In the genomic region with DNA sequence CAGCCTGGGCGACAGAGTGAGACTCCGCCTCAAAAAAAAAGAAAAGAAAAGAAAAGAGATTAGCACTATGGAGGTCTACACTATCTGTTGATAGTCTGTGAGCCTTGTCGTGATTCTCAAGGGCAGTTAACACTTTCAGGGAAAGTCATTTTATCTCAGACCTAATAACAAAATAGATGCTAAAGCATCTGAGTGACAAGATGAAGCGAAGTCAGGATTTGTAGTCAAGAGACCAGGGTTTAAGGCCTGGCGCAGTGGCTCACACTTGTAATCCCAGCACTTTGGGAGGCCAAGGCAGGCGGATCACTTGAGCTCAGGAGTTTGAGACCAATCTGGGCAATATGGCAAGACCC, we compare ENCODE assay signal across 20 cellular contexts. TPM values are rescaled to one million over a fixed set of nuclear protein-coding genes. Genes with fewer than 3 reads are reported as not detected.
DNase-seq lines count a peak whose midpoint lies in the region; ATAC-seq, FAIRE-seq and TF ChIP-seq lines count a peak whose summit lies in the region.
"Had no signal": no experiment of that assay in that cellular context is flagged by ENCODE, and none has a peak within 500 bp of the region (broad histone marks: within the 10 kb centered on the region; RNA-seq: fewer than 3 reads in every experiment).

No MANE protein-coding gene starts in this region.

- intact Hi-C loops in activated B cell treated with CpG ODN at 0.5 μM for 24 hours (cut with micrococcal nuclease) (no loop called here), stomach (cut with DNase I; ENCODE audit: low total_unique reads) (no loop called here)

- FAIRE-seq in GM19239 (lab: Jason Lieb, UNC): no peak
- FAIRE-seq: kidney had no signal

- no peak overlapping the region for H3K4me3 Mint-ChIP-seq in activated T-cell treated with anti-CD3 and anti-CD28 coated beads, Interleukin-2, amount 50 U/mL, for 24 hours
- no peak overlapping the region for H3K4me3 Mint-ChIP-seq in activated B cell treated with CpG ODN at 0.5 μM for 24 hours
- H3K4me3 Mint-ChIP-seq: activated CD8-positive, alpha-beta T cell treated with anti-CD3 and anti-CD28 coated beads, Interleukin-2, amount 10 ng/mL, durations not matched to agents 7 days and 5 days had no signal

- H3K4me3 ChIP-seq in gastroesophageal sphincter (no peak overlapping the region), stomach (no peak overlapping the region)
- H3K4me3 ChIP-seq: SK-N-MC had no signal

- no peaks in the 10 kb centered on the region for H3K27me3 Mint-ChIP-seq in activated T-cell treated with anti-CD3 and anti-CD28 coated beads, Interleukin-2, amount 50 U/mL, for 24 hours
- H3K27me3 Mint-ChIP-seq in activated B cell treated with CpG ODN at 0.5 μM for 24 hours: no peaks in the 10 kb centered on the region

- POLR2A ChIA-PET in activated B cell treated with CpG ODN at 0.5 μM for 24 hours (lab: Charles Lee): interaction anchor here (1.0 to 2.2 kb wide), 2 partner anchors 11 to 19 kb away, joined by 3 to 12 read pairs; no protein-coding TSS in a partner anchor

- H3K27me3 ChIP-seq in gastroesophageal sphincter: no peaks in the 10 kb centered on the region
- no peaks in the 10 kb centered on the region for H3K27me3 ChIP-seq in stomach

- peaks cover 0 to 45% (median 0%) of the 10 kb centered on the region in 3 donors for H3K4me1 ChIP-seq in gastroesophageal sphincter
- H3K4me1 ChIP-seq in stomach: peaks cover 18 to 80% (median 40%) of the 10 kb centered on the region in 4 donors

- CTCF ChIA-PET in activated B cell treated with CpG ODN at 0.5 μM for 24 hours (lab: Charles Lee): no interaction called here

- ATAC-seq in activated B cell treated with CpG ODN at 0.5 μM for 24 hours (ENCODE audit: low read depth): no peak
- no peak for ATAC-seq in gastroesophageal sphincter
- no peak for ATAC-seq in GM21723 (IDR thresholded peaks at IDR 0.05; ENCODE audit: unreplicated experiment)
- ATAC-seq: activated CD8-positive, alpha-beta T cell treated with anti-CD3 and anti-CD28 coated beads, Interleukin-2, amount 10 ng/mL, durations not matched to agents 7 days and 5 days; Panc1; sciatic nerve had no signal

- H3K4me1 Mint-ChIP-seq in activated T-cell treated with anti-CD3 and anti-CD28 coated beads, Interleukin-2, amount 50 U/mL, for 24 hours (ENCODE audit: low read depth): peaks cover 30% of the 10 kb centered on the region
- H3K4me1 Mint-ChIP-seq in activated B cell treated with CpG ODN at 0.5 μM for 24 hours: peaks cover 17% of the 10 kb centered on the region

- H3K27ac ChIP-seq in gastroesophageal sphincter (peak overlapping the region in 3 of 4 donors; percentile 71 to 100 (median 99)), stomach (peak overlapping the region; percentile 71 to 82 (median 77))
- H3K27ac ChIP-seq: SK-N-MC had no signal

- H3K27ac Mint-ChIP-seq in activated T-cell treated with anti-CD3 and anti-CD28 coated beads, Interleukin-2, amount 50 U/mL, for 24 hours: peak overlapping the region; percentile 16
- peak overlapping the region; percentile 41 for H3K27ac Mint-ChIP-seq in activated B cell treated with CpG ODN at 0.5 μM for 24 hours

- H3K9me3 ChIP-seq in gastroesophageal sphincter: no peaks in the 10 kb centered on the region
- H3K9me3 ChIP-seq in stomach: no peaks in the 10 kb centered on the region

- no peak for DNase-seq in activated T-cell treated with anti-CD3 and anti-CD28 coated beads, Interleukin-2, amount 50 U/mL, for 24 hours
- DNase-seq in activated T-cell treated with anti-CD3 and anti-CD28 coated beads, Interleukin-2, amount 50 U/mL, for 1 hour: no peak
- DNase-seq in activated B cell treated with CpG ODN at 0.5 μM for 24 hours (no peak), stomach (no peak), GM19239 (ENCODE audit: insufficient read length, low spot score) (no peak), DMS 273 (lab: John Stamatoyannopoulos, UW; ENCODE audit: unreplicated experiment) (no peak)
- DNase-seq: activated CD8-positive, alpha-beta T cell treated with anti-CD3 and anti-CD28 coated beads, Interleukin-2, amount 10 ng/mL, durations not matched to agents 7 days and 5 days; aorta; DND-41; KG1; kidney; NCI-H1105; occipital lobe; stimulated activated CD4-positive, alpha-beta T cell treated with anti-CD3 and anti-CD28 coated beads, Interleukin-2, amount 100 ng/mL, for 48 hours had no signal

- H3K36me3 ChIP-seq in gastroesophageal sphincter (peaks cover 6 to 98% of the 10 kb centered on the region in 2 donors), stomach (peaks cover 87 to 100% (median 99%) of the 10 kb centered on the region in 4 donors)

- TF ChIP-seq CTCF in activated B cell treated with CpG ODN at 0.5 μM for 24 hours (IDR thresholded peaks at IDR 0.05) (no peak), gastroesophageal sphincter (IDR thresholded peaks at IDR 0.05) (no peak), stomach (IDR thresholded peaks at IDR 0.05) (no peak)

- H3K9me3 Mint-ChIP-seq in activated T-cell treated with anti-CD3 and anti-CD28 coated beads, Interleukin-2, amount 50 U/mL, for 24 hours: no peaks in the 10 kb centered on the region
- H3K9me3 Mint-ChIP-seq in activated B cell treated with CpG ODN at 0.5 μM for 24 hours: no peaks in the 10 kb centered on the region

- H3K36me3 Mint-ChIP-seq in activated T-cell treated with anti-CD3 and anti-CD28 coated beads, Interleukin-2, amount 50 U/mL, for 24 hours (ENCODE audit: low read depth): peaks cover 96% of the 10 kb centered on the region
- H3K36me3 Mint-ChIP-seq in activated B cell treated with CpG ODN at 0.5 μM for 24 hours (ENCODE audit: low read depth): peaks cover 89% of the 10 kb centered on the region

- no peak for TF ChIP-seq EP300 in gastroesophageal sphincter (IDR thresholded peaks at IDR 0.05)
- no peak for TF ChIP-seq EP300 in stomach (IDR thresholded peaks at IDR 0.05)

- 73 to 75% methylated on average over 4 to 6 of the region's 6 CpGs for whole genome bisulfite sequencing in gastroesophageal sphincter (ENCODE audit: low coverage in 1 of 2), 2 donors
- WGBS in stomach, 5 donors: 65 to 81% (median 73%) methylated on average over 6 of the region's 6 CpGs

- TF ChIP-seq POLR2A in gastroesophageal sphincter (IDR thresholded peaks at IDR 0.05) (no peak), stomach (IDR thresholded peaks at IDR 0.05) (no peak)

RNA-seq across cellular contexts. Expression of a gene that starts 13.3 kb away (rescaled TPM):
- total RNA-seq in activated B cell treated with CpG ODN at 0.5 μM for 24 hours (157 and 171 TPM in 2 replicates), gastroesophageal sphincter (10 to 100 TPM; 32.4 to 52.5 (median 44.9) TPM), stomach (10 to 100 TPM in 3 of 5 donors, 1 to 10 TPM in 2; 1.8 to 49.4 (median 11.2) TPM)
- polyA plus RNA-seq in stomach: 10 to 100 TPM; 25.4 to 63.4 (median 39.4) TPM

RNA-seq across cellular contexts. Expression of a gene that starts 22.1 kb away (rescaled TPM):
- total RNA-seq in activated B cell treated with CpG ODN at 0.5 μM for 24 hours: 238 and 257 TPM in 2 replicates
- 100 to 1,000 TPM; 351 to 486 (median 404) TPM for total RNA-seq in gastroesophageal sphincter
- 100 to 1,000 TPM; 167 to 609 (median 275) TPM for total RNA-seq in stomach
- polyA plus RNA-seq in stomach: 100 to 1,000 TPM; 185 to 475 (median 427) TPM

RNA-seq across cellular contexts. Expression of a gene that starts 45.1 kb away (rescaled TPM):
- total RNA-seq in activated B cell treated with CpG ODN at 0.5 μM for 24 hours (172 and 191 TPM in 2 replicates), gastroesophageal sphincter (under 1 TPM in 2 of 4 donors, not detected in 2; 0.87 to 0.94 TPM), stomach (10 to 100 TPM in 3 of 5 donors, 1 to 10 TPM in 2; 6.2 to 24.5 (median 10.6) TPM)
- 10 to 100 TPM in 1 of 3 donors, 1 to 10 TPM in 2; 8.2 to 17.7 (median 8.2) TPM for polyA plus RNA-seq in stomach
- total RNA-seq: A673, occipital lobe had no signal
